Comparison of ENCODE assay signal across 1 cellular context in the genomic region with DNA sequence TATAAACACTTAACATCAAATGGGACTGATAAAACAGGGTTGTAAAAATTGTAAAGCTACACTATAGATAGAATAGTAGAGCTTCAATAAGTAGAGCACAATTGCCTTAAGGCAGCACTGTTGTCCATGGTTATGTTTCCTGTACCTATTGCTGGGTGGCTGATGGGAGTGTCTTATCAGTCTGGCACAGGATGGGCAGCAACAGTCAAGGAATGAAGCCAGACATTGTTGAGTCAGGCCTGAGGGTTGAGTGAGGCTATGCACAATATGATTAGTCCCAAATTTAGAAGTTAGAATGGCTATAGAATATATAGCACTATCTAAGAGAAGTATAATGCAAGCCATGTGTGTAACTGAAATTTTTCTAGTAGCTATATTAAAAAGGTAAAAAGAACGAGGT.
A peak's percentile ranks its signal among the peaks of the same experiment; 100 is the strongest.
TF ChIP-seq lines count a peak whose summit lies in the region.

No MANE protein-coding gene starts in this region.

TF ChIP-seq in K562, 482 proteins besides CTCF, POLR2A, EP300 and RAD21 (continued from another document):
- TF ChIP-seq, protein P1, sequence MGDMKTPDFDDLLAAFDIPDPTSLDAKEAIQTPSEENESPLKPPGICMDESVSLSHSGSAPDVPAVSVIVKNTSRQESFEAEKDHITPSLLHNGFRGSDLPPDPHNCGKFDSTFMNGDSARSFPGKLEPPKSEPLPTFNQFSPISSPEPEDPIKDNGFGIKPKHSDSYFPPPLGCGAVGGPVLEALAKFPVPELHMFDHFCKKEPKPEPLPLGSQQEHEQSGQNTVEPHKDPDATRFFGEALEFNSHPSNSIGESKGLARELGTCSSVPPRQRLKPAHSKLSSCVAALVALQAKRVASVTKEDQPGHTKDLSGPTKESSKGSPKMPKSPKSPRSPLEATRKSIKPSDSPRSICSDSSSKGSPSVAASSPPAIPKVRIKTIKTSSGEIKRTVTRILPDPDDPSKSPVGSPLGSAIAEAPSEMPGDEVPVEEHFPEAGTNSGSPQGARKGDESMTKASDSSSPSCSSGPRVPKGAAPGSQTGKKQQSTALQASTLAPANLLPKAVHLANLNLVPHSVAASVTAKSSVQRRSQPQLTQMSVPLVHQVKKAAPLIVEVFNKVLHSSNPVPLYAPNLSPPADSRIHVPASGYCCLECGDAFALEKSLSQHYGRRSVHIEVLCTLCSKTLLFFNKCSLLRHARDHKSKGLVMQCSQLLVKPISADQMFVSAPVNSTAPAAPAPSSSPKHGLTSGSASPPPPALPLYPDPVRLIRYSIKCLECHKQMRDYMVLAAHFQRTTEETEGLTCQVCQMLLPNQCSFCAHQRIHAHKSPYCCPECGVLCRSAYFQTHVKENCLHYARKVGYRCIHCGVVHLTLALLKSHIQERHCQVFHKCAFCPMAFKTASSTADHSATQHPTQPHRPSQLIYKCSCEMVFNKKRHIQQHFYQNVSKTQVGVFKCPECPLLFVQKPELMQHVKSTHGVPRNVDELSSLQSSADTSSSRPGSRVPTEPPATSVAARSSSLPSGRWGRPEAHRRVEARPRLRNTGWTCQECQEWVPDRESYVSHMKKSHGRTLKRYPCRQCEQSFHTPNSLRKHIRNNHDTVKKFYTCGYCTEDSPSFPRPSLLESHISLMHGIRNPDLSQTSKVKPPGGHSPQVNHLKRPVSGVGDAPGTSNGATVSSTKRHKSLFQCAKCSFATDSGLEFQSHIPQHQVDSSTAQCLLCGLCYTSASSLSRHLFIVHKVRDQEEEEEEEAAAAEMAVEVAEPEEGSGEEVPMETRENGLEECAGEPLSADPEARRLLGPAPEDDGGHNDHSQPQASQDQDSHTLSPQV (IDR thresholded peaks at IDR 0.05) = 0 out of 2 replicates have a peak, but pooled peaks have one; percentile 29
- TF ChIP-seq DPF2 (IDR thresholded peaks at IDR 0.05) (peak; percentile 46), ZBTB17 (CRISPR knock-in tag; IDR thresholded peaks at IDR 0.05) (no peak), TCF3 (CRISPR knock-in tag; IDR thresholded peaks at IDR 0.05) (peak; percentile 47), TEAD4 (IDR thresholded peaks at IDR 0.05; ENCODE audit: low read length) (peak; percentile 58; the same call in 1 of the 2 replicates), TEAD4 (CRISPR knock-in tag; IDR thresholded peaks at IDR 0.05; ENCODE audit: borderline replicate concordance) (no peak), SMAD4 (CRISPR knock-in tag; conservative IDR thresholded peaks at IDR 0.05) (peak; percentile 37; the same call in 1 of the 2 replicates), MCM5 (IDR thresholded peaks at IDR 0.05; ENCODE audit: low read depth) (no peak)
